In the genomic region with DNA sequence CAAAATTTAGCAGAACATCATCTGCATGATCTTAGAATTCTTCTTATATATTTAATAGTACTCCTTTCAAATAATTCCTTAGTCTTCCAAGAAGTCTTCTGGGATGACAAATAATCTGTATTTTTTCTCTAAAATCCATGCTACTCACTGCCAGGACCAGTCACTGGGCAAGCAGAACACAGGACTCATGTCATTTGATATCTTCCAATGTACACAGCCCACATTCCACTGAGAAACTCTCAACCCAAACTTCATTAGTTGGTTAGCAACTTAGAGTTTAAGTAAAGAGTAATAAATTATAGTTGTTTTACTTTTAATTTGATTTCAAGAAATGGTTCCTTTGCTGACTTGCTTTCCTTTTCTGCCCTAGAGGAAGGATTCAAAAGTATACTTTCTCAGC, we compare ENCODE assay signal across 6 cellular contexts.
"Had no signal": no experiment of that assay in that cellular context is flagged by ENCODE, and none has a peak within 500 bp of the region (broad histone marks: within the 10 kb centered on the region; RNA-seq: fewer than 3 reads in every experiment).

No MANE protein-coding gene starts in this region.

- ATAC-seq: HepG2, K562 had no signal

- H3K4me1 Mint-ChIP-seq: IgD-negative memory B cell had no signal

- H3K4me3 ChIP-seq: K562 had no signal

- H3K27me3 Mint-ChIP-seq: IgD-negative memory B cell had no signal

- DNase-seq: IMR-90, KBM-7 had no signal

- H3K4me3 Mint-ChIP-seq: IgD-negative memory B cell had no signal

- H3K27ac Mint-ChIP-seq: IgD-negative memory B cell had no signal

- H3K27ac ChIP-seq: HL-60 had no signal
